In the genomic region with DNA sequence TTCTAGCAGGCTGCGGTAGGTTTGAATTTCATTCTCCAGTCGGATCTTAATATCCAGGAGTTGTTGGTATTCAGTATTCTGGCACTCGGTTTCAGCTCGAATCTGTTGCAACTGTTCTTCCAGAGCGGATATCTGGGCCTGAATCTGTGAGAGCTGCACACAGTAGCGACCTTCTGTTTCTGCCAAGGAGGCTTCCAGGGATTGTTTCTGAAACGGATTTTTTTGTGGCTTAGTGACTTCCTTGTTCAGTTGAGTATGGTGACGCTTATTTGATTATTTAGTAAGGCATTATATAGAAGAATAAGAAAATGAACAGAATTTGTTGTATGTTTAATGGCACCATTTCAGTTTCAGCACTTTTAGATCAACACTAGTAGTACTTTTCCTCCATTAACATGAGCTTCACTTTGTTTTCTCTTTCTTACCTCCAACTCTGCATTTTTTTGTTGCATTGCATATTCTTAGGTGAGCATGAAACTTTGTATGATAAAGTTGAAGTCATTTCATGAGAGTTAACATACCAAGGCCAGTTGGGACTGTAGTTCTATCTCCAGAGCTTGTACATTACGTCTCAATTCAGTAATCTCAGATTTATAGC, we compare ENCODE assay signal across 1 cellular context.
TF ChIP-seq lines count a peak whose summit lies in the region.

No MANE protein-coding gene starts in this region.

TF ChIP-seq in K562, 482 proteins besides CTCF, POLR2A, EP300 and RAD21 (continues in another document):
- TF ChIP-seq, protein P1, sequence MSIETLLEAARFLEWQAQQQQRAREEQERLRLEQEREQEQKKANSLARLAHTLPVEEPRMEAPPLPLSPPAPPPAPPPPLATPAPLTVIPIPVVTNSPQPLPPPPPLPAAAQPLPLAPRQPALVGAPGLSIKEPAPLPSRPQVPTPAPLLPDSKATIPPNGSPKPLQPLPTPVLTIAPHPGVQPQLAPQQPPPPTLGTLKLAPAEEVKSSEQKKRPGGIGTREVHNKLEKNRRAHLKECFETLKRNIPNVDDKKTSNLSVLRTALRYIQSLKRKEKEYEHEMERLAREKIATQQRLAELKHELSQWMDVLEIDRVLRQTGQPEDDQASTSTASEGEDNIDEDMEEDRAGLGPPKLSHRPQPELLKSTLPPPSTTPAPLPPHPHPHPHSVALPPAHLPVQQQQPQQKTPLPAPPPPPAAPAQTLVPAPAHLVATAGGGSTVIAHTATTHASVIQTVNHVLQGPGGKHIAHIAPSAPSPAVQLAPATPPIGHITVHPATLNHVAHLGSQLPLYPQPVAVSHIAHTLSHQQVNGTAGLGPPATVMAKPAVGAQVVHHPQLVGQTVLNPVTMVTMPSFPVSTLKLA (conservative IDR thresholded peaks at IDR 0.05), result peak in 1 of 2 experiments; percentile 2; a peak in 1 of 4 replicates
- TF ChIP-seq RCOR1 (IDR thresholded peaks at IDR 0.05; ENCODE audit: borderline replicate concordance in 1 of 2, low read depth in 2 of 2, low read length in 2 of 2) (peak in 1 of 2 experiments; percentile 18; a peak in 1 of 4 replicates), ASH1L (IDR thresholded peaks at IDR 0.05; ENCODE audit: borderline replicate concordance, low read depth, partially characterized antibody) (peak; percentile 5), RFX7 (CRISPR knock-in tag; IDR thresholded peaks at IDR 0.05) (no peak), C11orf30 (IDR thresholded peaks at IDR 0.05; ENCODE audit: low read depth) (peak; percentile 38), FOXA3 (CRISPR knock-in tag; conservative IDR thresholded peaks at IDR 0.05 in 1 of 2, IDR thresholded peaks at IDR 0.05 in 1 of 2) (no peak), HNRNPL (IDR thresholded peaks at IDR 0.05; ENCODE audit: low read depth, low read length) (0 out of 2 replicates have a peak, but pooled peaks have one; percentile 8), EP400 (IDR thresholded peaks at IDR 0.05) (peak; percentile 50), NCOR1 (IDR thresholded peaks at IDR 0.05) (peak; percentile 41; the same call in 1 of the 2 replicates), NBN (IDR thresholded peaks at IDR 0.05; ENCODE audit: low read depth) (0 out of 2 replicates have a peak, but pooled peaks have one; percentile 11), CHCHD3 (CRISPR knock-in tag; IDR thresholded peaks at IDR 0.05) (no peak), ARNT (IDR thresholded peaks at IDR 0.05) (peak in 1 of 2 experiments; percentile 12; a peak in 1 of 4 replicates), STAT5A (IDR thresholded peaks at IDR 0.05; ENCODE audit: borderline replicate concordance, low read length) (0 out of 2 replicates have a peak, but pooled peaks have one; percentile 18), NR2C2 (CRISPR knock-in tag; IDR thresholded peaks at IDR 0.05) (no peak), NR2C2 (tag; IDR thresholded peaks at IDR 0.05) (peak; percentile 38; the same call in 1 of the 2 replicates), NFRKB (IDR thresholded peaks at IDR 0.05; ENCODE audit: low read depth) (peak; percentile 10; the same call in 1 of the 2 replicates), SUPT5H (IDR thresholded peaks at IDR 0.05) (peak; percentile 65), HDAC3 (IDR thresholded peaks at IDR 0.05; ENCODE audit: borderline replicate concordance, partially characterized antibody) (peak; percentile 64), SMARCC2 (IDR thresholded peaks at IDR 0.05; ENCODE audit: low read depth) (peak; percentile 33; the same call in 1 of the 2 replicates), CSDE1 (IDR thresholded peaks at IDR 0.05) (0 out of 4 replicates have a peak, but pooled peaks of 1 of the 2 experiments have one; percentile 20), CHD1 (IDR thresholded peaks at IDR 0.05; ENCODE audit: low read length) (peak; percentile 61), SIN3A (IDR thresholded peaks at IDR 0.05; ENCODE audit: borderline replicate concordance in 2 of 2, control insufficient read depth in 1 of 2, low read depth in 2 of 2, low read length in 2 of 2) (peak in 1 of 2 experiments; percentile 38; a peak in 1 of 4 replicates), POLR2B (IDR thresholded peaks at IDR 0.05; ENCODE audit: low read depth, partially characterized antibody) (peak; percentile 53), TAF9B (IDR thresholded peaks at IDR 0.05; ENCODE audit: partially characterized antibody) (no peak), MYC (IDR thresholded peaks at IDR 0.05; ENCODE audit: low read depth, low read length) (0 out of 2 replicates have a peak, but pooled peaks have one; percentile 13), MYC (CRISPR knock-in tag; IDR thresholded peaks at IDR 0.05; ENCODE audit: borderline replicate concordance, low read depth) (no peak), NCOA6 (IDR thresholded peaks at IDR 0.05) (0 out of 2 replicates have a peak, but pooled peaks have one; percentile 3), SRSF1 (IDR thresholded peaks at IDR 0.05; ENCODE audit: low read depth, low read length) (no peak), TOE1 (IDR thresholded peaks at IDR 0.05; ENCODE audit: borderline replicate concordance) (0 out of 2 replicates have a peak, but pooled peaks have one; percentile 7), TOE1 (CRISPR knock-in tag; IDR thresholded peaks at IDR 0.05; ENCODE audit: borderline replicate concordance, low read depth) (no peak), SRF (CRISPR knock-in tag; IDR thresholded peaks at IDR 0.05) (0 out of 4 replicates have a peak, but pooled peaks of 1 of the 2 experiments have one; percentile 4), ZNF311 (CRISPR knock-in tag; IDR thresholded peaks at IDR 0.05) (no peak), THRAP3 (IDR thresholded peaks at IDR 0.05; ENCODE audit: borderline replicate concordance) (0 out of 2 replicates have a peak, but pooled peaks have one; percentile 34), ZKSCAN8 (CRISPR knock-in tag; IDR thresholded peaks at IDR 0.05) (peak; percentile 95), POLR2AphosphoS5 (IDR thresholded peaks at IDR 0.05; ENCODE audit: control insufficient read depth, insufficient read depth, low read depth, low read length) (peak; percentile 71), ETV6 (IDR thresholded peaks at IDR 0.05; ENCODE audit: borderline replicate concordance in 1 of 2, low read depth in 2 of 2, low read length in 1 of 2) (0 out of 4 replicates have a peak, but pooled peaks of 1 of the 2 experiments have one; percentile 45), ETV6 (CRISPR knock-in tag; IDR thresholded peaks at IDR 0.05; ENCODE audit: borderline replicate concordance) (no peak), ZBTB17 (CRISPR knock-in tag; IDR thresholded peaks at IDR 0.05) (0 out of 2 replicates have a peak, but pooled peaks have one; percentile 7), PHB2 (IDR thresholded peaks at IDR 0.05; ENCODE audit: low read depth) (no peak), FOXM1 (IDR thresholded peaks at IDR 0.05; ENCODE audit: low read depth) (peak; percentile 8; the same call in 1 of the 2 replicates), FOXM1 (CRISPR knock-in tag; IDR thresholded peaks at IDR 0.05; ENCODE audit: low read depth) (no peak), NFXL1 (CRISPR knock-in tag; IDR thresholded peaks at IDR 0.05) (peak; percentile 3; the same call in 1 of the 2 replicates), ZNF644 (tag; IDR thresholded peaks at IDR 0.05; ENCODE audit: low read depth) (0 out of 2 replicates have a peak, but pooled peaks have one; percentile 32), GATA2 (CRISPR knock-in tag; IDR thresholded peaks at IDR 0.05) (peak; percentile 43; the same call in 1 of the 2 replicates), SREBF1 (IDR thresholded peaks at IDR 0.05; ENCODE audit: borderline replicate concordance, low read depth, low read length) (no peak), HNRNPH1 (optimal IDR thresholded peaks at IDR 0.05; ENCODE audit: low read depth, low read length) (no peak), ZFX (CRISPR knock-in tag; IDR thresholded peaks at IDR 0.05) (peak; percentile 41), CEBPB (tag; IDR thresholded peaks at IDR 0.05) (peak; percentile 59), TAF1 (IDR thresholded peaks at IDR 0.05; ENCODE audit: control insufficient read depth, extremely low read depth, insufficient read depth, low read length, severe bottlenecking) (peak; percentile 46), NCOA1 (IDR thresholded peaks at IDR 0.05; ENCODE audit: low read depth) (0 out of 2 replicates have a peak, but pooled peaks have one; percentile 4)
- TF ChIP-seq, protein P2, sequence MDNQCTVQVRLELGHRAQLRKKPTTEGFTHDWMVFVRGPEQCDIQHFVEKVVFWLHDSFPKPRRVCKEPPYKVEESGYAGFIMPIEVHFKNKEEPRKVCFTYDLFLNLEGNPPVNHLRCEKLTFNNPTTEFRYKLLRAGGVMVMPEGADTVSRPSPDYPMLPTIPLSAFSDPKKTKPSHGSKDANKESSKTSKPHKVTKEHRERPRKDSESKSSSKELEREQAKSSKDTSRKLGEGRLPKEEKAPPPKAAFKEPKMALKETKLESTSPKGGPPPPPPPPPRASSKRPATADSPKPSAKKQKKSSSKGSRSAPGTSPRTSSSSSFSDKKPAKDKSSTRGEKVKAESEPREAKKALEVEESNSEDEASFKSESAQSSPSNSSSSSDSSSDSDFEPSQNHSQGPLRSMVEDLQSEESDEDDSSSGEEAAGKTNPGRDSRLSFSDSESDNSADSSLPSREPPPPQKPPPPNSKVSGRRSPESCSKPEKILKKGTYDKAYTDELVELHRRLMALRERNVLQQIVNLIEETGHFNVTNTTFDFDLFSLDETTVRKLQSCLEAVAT (IDR thresholded peaks at IDR 0.05), result peak in 1 of 2 experiments; percentile 31; a peak in 2 of 4 replicates
- TF ChIP-seq, protein P3, sequence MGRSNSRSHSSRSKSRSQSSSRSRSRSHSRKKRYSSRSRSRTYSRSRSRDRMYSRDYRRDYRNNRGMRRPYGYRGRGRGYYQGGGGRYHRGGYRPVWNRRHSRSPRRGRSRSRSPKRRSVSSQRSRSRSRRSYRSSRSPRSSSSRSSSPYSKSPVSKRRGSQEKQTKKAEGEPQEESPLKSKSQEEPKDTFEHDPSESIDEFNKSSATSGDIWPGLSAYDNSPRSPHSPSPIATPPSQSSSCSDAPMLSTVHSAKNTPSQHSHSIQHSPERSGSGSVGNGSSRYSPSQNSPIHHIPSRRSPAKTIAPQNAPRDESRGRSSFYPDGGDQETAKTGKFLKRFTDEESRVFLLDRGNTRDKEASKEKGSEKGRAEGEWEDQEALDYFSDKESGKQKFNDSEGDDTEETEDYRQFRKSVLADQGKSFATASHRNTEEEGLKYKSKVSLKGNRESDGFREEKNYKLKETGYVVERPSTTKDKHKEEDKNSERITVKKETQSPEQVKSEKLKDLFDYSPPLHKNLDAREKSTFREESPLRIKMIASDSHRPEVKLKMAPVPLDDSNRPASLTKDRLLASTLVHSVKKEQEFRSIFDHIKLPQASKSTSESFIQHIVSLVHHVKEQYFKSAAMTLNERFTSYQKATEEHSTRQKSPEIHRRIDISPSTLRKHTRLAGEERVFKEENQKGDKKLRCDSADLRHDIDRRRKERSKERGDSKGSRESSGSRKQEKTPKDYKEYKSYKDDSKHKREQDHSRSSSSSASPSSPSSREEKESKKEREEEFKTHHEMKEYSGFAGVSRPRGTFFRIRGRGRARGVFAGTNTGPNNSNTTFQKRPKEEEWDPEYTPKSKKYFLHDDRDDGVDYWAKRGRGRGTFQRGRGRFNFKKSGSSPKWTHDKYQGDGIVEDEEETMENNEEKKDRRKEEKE (IDR thresholded peaks at IDR 0.05; ENCODE audit: borderline replicate concordance in 1 of 2, control insufficient read depth in 1 of 2, low read depth in 2 of 2, low read length in 1 of 2), result peak in 1 of 2 experiments; percentile 65; a peak in 1 of 4 replicates
- TF ChIP-seq, protein P4, sequence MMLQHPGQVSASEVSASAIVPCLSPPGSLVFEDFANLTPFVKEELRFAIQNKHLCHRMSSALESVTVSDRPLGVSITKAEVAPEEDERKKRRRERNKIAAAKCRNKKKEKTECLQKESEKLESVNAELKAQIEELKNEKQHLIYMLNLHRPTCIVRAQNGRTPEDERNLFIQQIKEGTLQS (IDR thresholded peaks at IDR 0.05), result no peak
- TF ChIP-seq, protein P4 (CRISPR knock-in tag; conservative IDR thresholded peaks at IDR 0.05), result 0 out of 2 replicates have a peak, but pooled peaks have one; percentile 13
- TF ChIP-seq, protein P5, sequence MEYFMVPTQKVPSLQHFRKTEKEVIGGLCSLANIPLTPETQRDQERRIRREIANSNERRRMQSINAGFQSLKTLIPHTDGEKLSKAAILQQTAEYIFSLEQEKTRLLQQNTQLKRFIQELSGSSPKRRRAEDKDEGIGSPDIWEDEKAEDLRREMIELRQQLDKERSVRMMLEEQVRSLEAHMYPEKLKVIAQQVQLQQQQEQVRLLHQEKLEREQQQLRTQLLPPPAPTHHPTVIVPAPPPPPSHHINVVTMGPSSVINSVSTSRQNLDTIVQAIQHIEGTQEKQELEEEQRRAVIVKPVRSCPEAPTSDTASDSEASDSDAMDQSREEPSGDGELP (CRISPR knock-in tag; IDR thresholded peaks at IDR 0.05; ENCODE audit: borderline replicate concordance), result no peak
- TF ChIP-seq, protein P6, sequence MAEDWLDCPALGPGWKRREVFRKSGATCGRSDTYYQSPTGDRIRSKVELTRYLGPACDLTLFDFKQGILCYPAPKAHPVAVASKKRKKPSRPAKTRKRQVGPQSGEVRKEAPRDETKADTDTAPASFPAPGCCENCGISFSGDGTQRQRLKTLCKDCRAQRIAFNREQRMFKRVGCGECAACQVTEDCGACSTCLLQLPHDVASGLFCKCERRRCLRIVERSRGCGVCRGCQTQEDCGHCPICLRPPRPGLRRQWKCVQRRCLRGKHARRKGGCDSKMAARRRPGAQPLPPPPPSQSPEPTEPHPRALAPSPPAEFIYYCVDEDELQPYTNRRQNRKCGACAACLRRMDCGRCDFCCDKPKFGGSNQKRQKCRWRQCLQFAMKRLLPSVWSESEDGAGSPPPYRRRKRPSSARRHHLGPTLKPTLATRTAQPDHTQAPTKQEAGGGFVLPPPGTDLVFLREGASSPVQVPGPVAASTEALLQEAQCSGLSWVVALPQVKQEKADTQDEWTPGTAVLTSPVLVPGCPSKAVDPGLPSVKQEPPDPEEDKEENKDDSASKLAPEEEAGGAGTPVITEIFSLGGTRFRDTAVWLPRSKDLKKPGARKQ (CRISPR knock-in tag; IDR thresholded peaks at IDR 0.05), result peak; percentile 62; the same call in 1 of the 2 replicates
- TF ChIP-seq, protein P7, sequence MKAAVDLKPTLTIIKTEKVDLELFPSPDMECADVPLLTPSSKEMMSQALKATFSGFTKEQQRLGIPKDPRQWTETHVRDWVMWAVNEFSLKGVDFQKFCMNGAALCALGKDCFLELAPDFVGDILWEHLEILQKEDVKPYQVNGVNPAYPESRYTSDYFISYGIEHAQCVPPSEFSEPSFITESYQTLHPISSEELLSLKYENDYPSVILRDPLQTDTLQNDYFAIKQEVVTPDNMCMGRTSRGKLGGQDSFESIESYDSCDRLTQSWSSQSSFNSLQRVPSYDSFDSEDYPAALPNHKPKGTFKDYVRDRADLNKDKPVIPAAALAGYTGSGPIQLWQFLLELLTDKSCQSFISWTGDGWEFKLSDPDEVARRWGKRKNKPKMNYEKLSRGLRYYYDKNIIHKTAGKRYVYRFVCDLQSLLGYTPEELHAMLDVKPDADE (conservative IDR thresholded peaks at IDR 0.05; ENCODE audit: control insufficient read depth, low read depth, low read length), result no peak
